In genomic region chr1:235996048-235996785, GRCh38 we compare ENCODE assay signal across 12 cellular contexts.
DNase-seq lines count a peak whose midpoint lies in the region; ATAC-seq and TF ChIP-seq lines count a peak whose summit lies in the region.
"Had no signal": no experiment of that assay in that cellular context is flagged by ENCODE, and none has a peak within 500 bp of the region (broad histone marks: within the 10 kb centered on the region; RNA-seq: fewer than 3 reads in every experiment).

No MANE protein-coding gene starts in this region.

- no peaks in the 10 kb centered on the region for H3K9me3 Mint-ChIP-seq in CD14-positive monocyte
- H3K9me3 Mint-ChIP-seq in chondrocyte (ENCODE audit: low read depth), result peaks cover 3% of the 10 kb centered on the region

- H3K36me3 ChIP-seq in esophagus squamous epithelium, result peaks cover 5 to 54% (median 8%) of the 10 kb centered on the region in 3 donors

- H3K36me3 Mint-ChIP-seq in T-helper 17 cell (ENCODE audit: low read depth) (no peaks in the 10 kb centered on the region), CD14-positive monocyte (peaks cover 7 to 18% of the 10 kb centered on the region in 2 donors), chondrocyte (ENCODE audit: low read depth) (peaks cover 7% of the 10 kb centered on the region)

- peak overlapping the region; percentile 54 for H3K27ac Mint-ChIP-seq in T-helper 17 cell
- H3K27ac Mint-ChIP-seq in CD14-positive monocyte, result peak overlapping the region in 2 of 7 donors; percentile 46 to 61
- H3K27ac Mint-ChIP-seq in chondrocyte (ENCODE audit: unreplicated experiment), result no peak overlapping the region
- H3K27ac Mint-ChIP-seq: nephron had no signal

- H3K27me3 Mint-ChIP-seq in T-helper 17 cell (no peaks in the 10 kb centered on the region), CD14-positive monocyte (ENCODE audit: low read depth in 3 of 3) (peaks cover 0 to 1% (median 1%) of the 10 kb centered on the region in 3 donors), chondrocyte (ENCODE audit: low read depth) (no peaks in the 10 kb centered on the region)

- DNase-seq in NCI-H1105 treated with DMSO at 0.1 percent for 48 hours (lab: John Stamatoyannopoulos, UW) (peak; percentile 5), NCI-H1105 (lab: John Stamatoyannopoulos, UW) (no peak), NCI-H1092 treated with DMSO at 0.1 percent for 48 hours (lab: John Stamatoyannopoulos, UW) (peak; percentile 81), T-helper 17 cell (no peak), CD14-positive monocyte (ENCODE audit: low spot score) (no peak), chondrocyte (ENCODE audit: low spot score) (no peak), esophagus squamous epithelium (lab: John Stamatoyannopoulos, UW) (no peak)
- DNase-seq: DMS153, Kasumi-1, testis had no signal

- no peak overlapping the region for H3K27ac ChIP-seq in esophagus squamous epithelium
- H3K27ac ChIP-seq: testis had no signal

- H3K4me1 Mint-ChIP-seq in T-helper 17 cell (peaks cover 24% of the 10 kb centered on the region), CD14-positive monocyte (peaks cover 39% of the 10 kb centered on the region), chondrocyte (ENCODE audit: low read depth) (peaks cover 19% of the 10 kb centered on the region)

- intact Hi-C loops in CD14-positive monocyte (cut with micrococcal nuclease) (no loop called here), esophagus squamous epithelium (cut with DNase I) (no loop called here)

- TF ChIP-seq POLR2A in esophagus squamous epithelium (IDR thresholded peaks at IDR 0.05), result no peak

- ATAC-seq in GM19351 (IDR thresholded peaks at IDR 0.05; ENCODE audit: unreplicated experiment), result peak; percentile 31
- no peak for ATAC-seq in T-helper 17 cell

- no peak overlapping the region for H3K4me3 ChIP-seq in esophagus squamous epithelium
- H3K4me3 ChIP-seq: testis had no signal

- no peak for TF ChIP-seq CTCF in CD14-positive monocyte (IDR thresholded peaks at IDR 0.05)
- no peak for TF ChIP-seq CTCF in chondrocyte (IDR thresholded peaks at IDR 0.05)
- no peak for TF ChIP-seq CTCF in esophagus squamous epithelium (IDR thresholded peaks at IDR 0.05)

- H3K27me3 ChIP-seq in esophagus squamous epithelium, result no peaks in the 10 kb centered on the region
- H3K27me3 ChIP-seq: testis had no signal

- H3K9me3 ChIP-seq in T-helper 17 cell (ENCODE audit: control insufficient read depth, low read length, poor library complexity, severe bottlenecking) (no peaks in the 10 kb centered on the region), esophagus squamous epithelium (no peaks in the 10 kb centered on the region)
- H3K9me3 ChIP-seq: testis had no signal

- 75 to 88% methylated on average over 4 of the region's 4 CpGs for WGBS in esophagus squamous epithelium, 2 donors

- H3K4me3 Mint-ChIP-seq in T-helper 17 cell (no peak overlapping the region), CD14-positive monocyte (no peak overlapping the region), chondrocyte (ENCODE audit: unreplicated experiment) (no peak overlapping the region)
- H3K4me3 Mint-ChIP-seq: nephron had no signal

- H3K4me1 ChIP-seq in esophagus squamous epithelium, result peaks cover 0 to 18% (median 4%) of the 10 kb centered on the region in 3 donors

Comparison
In these comparisons a context has a peak if more than half of its experiments do, and no peak if none do; other contexts are left out.
1. DNase-seq: peak in NCI-H1105 treated with DMSO at 0.1 percent for 48 hours (single experiment) and NCI-H1092 treated with DMSO at 0.1 percent for 48 hours (single experiment); none in NCI-H1105 (single experiment), T-helper 17 cell (0 of 3), CD14-positive monocyte (single experiment), chondrocyte (single experiment) and esophagus squamous epithelium (single experiment).